Comparison of ENCODE assay signal across 1 cellular context in genomic region chr19:18152444-18152816, GRCh38.
TF ChIP-seq lines count a peak whose summit lies in the region.

No MANE protein-coding gene starts in this region.

TF ChIP-seq in HCT116, 20 proteins besides CTCF, POLR2A, EP300 and RAD21:
- TF ChIP-seq MAX (IDR thresholded peaks at IDR 0.05), result no peak
- peak; percentile 30 for TF ChIP-seq ZBTB33 (IDR thresholded peaks at IDR 0.05; ENCODE audit: extremely low read depth, insufficient replicate concordance, low read length)
- TF ChIP-seq SRF (IDR thresholded peaks at IDR 0.05; ENCODE audit: low read depth), result no peak
- no peak for TF ChIP-seq JUND (IDR thresholded peaks at IDR 0.05)
- no peak for TF ChIP-seq EZH2 (IDR thresholded peaks at IDR 0.05)
- TF ChIP-seq ELF1 (IDR thresholded peaks at IDR 0.05; ENCODE audit: borderline replicate concordance, low read depth), result no peak; the same call in 1 of the 2 replicates
